Comparison of ENCODE assay signal across 12 cellular contexts in genomic region chr7:151592868-151593486, GRCh38.
DNase-seq lines count a peak whose midpoint lies in the region; TF ChIP-seq lines count a peak whose summit lies in the region.
"Had no signal": no experiment of that assay in that cellular context is flagged by ENCODE, and none has a peak within 500 bp of the region (broad histone marks: within the 10 kb centered on the region; RNA-seq: fewer than 3 reads in every experiment).

No MANE protein-coding gene starts in this region.

- no peak overlapping the region for H3K18ac ChIP-seq in mesenchymal stem cell (ENCODE audit: low read depth in 1 of 2, low read length in 2 of 2)

- 44% methylated on average over 12 of the region's 12 CpGs for WGBS in mesenchymal stem cell
- 90% methylated on average over 12 of the region's 12 CpGs for WGBS in prostate gland

- H3K36me3 ChIP-seq in mesenchymal stem cell (ENCODE audit: control insufficient read depth in 1 of 2, insufficient read depth in 2 of 2, low read depth in 1 of 2, low read length in 2 of 2) (peaks cover 6 to 29% of the 10 kb centered on the region in 2 experiments), colonic mucosa (no peaks in the 10 kb centered on the region), prostate gland (no peaks in the 10 kb centered on the region)

- H3K27me3 ChIP-seq in mesenchymal stem cell (ENCODE audit: control insufficient read depth in 1 of 2, insufficient read depth in 1 of 2, low read length in 2 of 2) (no peaks in the 10 kb centered on the region), colonic mucosa (no peaks in the 10 kb centered on the region), prostate gland (replicated peaks; ENCODE audit: insufficient read depth) (no peaks in the 10 kb centered on the region)

- H3K4me3 ChIP-seq in mesenchymal stem cell (ENCODE audit: insufficient read depth in 1 of 2, low read depth in 1 of 2, low read length in 2 of 2) (peak overlapping the region in 1 of 2 experiments; percentile 2), colonic mucosa (no peak overlapping the region), prostate gland (no peak overlapping the region)

- no peak overlapping the region for H2BK12ac ChIP-seq in mesenchymal stem cell (ENCODE audit: low read length in 2 of 2)

- no peak for TF ChIP-seq CTCF in AG09319 (IDR thresholded peaks at IDR 0.05; ENCODE audit: low read depth, low read length)
- TF ChIP-seq CTCF in colonic mucosa (IDR thresholded peaks at IDR 0.05): no peak
- TF ChIP-seq CTCF in prostate gland (IDR thresholded peaks at IDR 0.05): no peak

- intact Hi-C loops in colonic mucosa (cut with DNase I): no loop called here
- intact Hi-C loops in prostate gland (cut with DNase I): no loop called here

- DNase-seq in AG09319 (ENCODE audit: extremely low read depth, low read depth) (peak; percentile 60), M059J (ENCODE audit: low read depth) (peak; percentile 97), dermis blood vessel endothelial cell (peak; percentile 93), mesenchymal stem cell (peak; percentile 92), colonic mucosa (no peak), prostate gland (ENCODE audit: low spot score) (no peak), NCI-H2081 (lab: John Stamatoyannopoulos, UW) (no peak), DMS79 treated with DMSO at 0.1 percent for 48 hours (lab: John Stamatoyannopoulos, UW) (no peak)
- DNase-seq: activated T-cell treated with anti-CD3 and anti-CD28 coated beads for 4 hours; hippocampal formation; NCI-H2029; stimulated activated naive B cell treated with anti-CD40 and anti-IgM and Interleukin-4, amounts not matched to agents 10 μg/mL and 1 μg/mL and 100 μg/mL, for 72 hours had no signal

- H2BK5ac ChIP-seq in mesenchymal stem cell (ENCODE audit: low read depth, low read length, poor library complexity, severe bottlenecking): no peak overlapping the region

- H3K27ac ChIP-seq in mesenchymal stem cell (ENCODE audit: low read length, poor library complexity, severe bottlenecking) (peak overlapping the region; percentile 68), colonic mucosa (no peak overlapping the region), prostate gland (no peak overlapping the region)

- H2AFZ ChIP-seq in mesenchymal stem cell (ENCODE audit: low read depth, low read length): no peak overlapping the region

- H3K9ac ChIP-seq in mesenchymal stem cell (ENCODE audit: low read length) (peak overlapping the region; percentile 62), colonic mucosa (ENCODE audit: low read depth in 2 of 2, low read length in 2 of 2) (no peak overlapping the region)

- H3K4me1 ChIP-seq in mesenchymal stem cell (ENCODE audit: control insufficient read depth, insufficient read depth, low read depth, low read length): peaks cover 23% of the 10 kb centered on the region
- H3K4me1 ChIP-seq in colonic mucosa: no peaks in the 10 kb centered on the region
- H3K4me1 ChIP-seq in prostate gland (replicated peaks): no peaks in the 10 kb centered on the region

- no peak overlapping the region for H3K14ac ChIP-seq in mesenchymal stem cell (ENCODE audit: low read length in 2 of 2)

- H2BK15ac ChIP-seq in mesenchymal stem cell (ENCODE audit: low read depth, poor library complexity, severe bottlenecking): no peak overlapping the region

- H3K9me3 ChIP-seq in mesenchymal stem cell (ENCODE audit: control insufficient read depth, low read length) (no peaks in the 10 kb centered on the region), colonic mucosa (no peaks in the 10 kb centered on the region), prostate gland (no peaks in the 10 kb centered on the region)

- no peak overlapping the region for H3K23ac ChIP-seq in mesenchymal stem cell (ENCODE audit: low read length in 2 of 2)

- H3K79me1 ChIP-seq in mesenchymal stem cell (replicated peaks; ENCODE audit: low read length, poor library complexity, severe bottlenecking): peaks cover 26% of the 10 kb centered on the region

- H2BK120ac ChIP-seq in mesenchymal stem cell (ENCODE audit: low read depth, low read length): no peak overlapping the region

- H2AK5ac ChIP-seq in mesenchymal stem cell (ENCODE audit: low read length, severe bottlenecking): no peak overlapping the region

- no peak overlapping the region for H4K91ac ChIP-seq in mesenchymal stem cell (ENCODE audit: low read length)

- TF ChIP-seq POLR2A in prostate gland (IDR thresholded peaks at IDR 0.05): no peak

- H3K4me2 ChIP-seq in mesenchymal stem cell (ENCODE audit: low read length, poor library complexity, severe bottlenecking): no peak overlapping the region

- H4K8ac ChIP-seq in mesenchymal stem cell (ENCODE audit: low read length): no peak overlapping the region

- no peak overlapping the region for H3K4ac ChIP-seq in mesenchymal stem cell (ENCODE audit: low read depth in 1 of 2, low read length in 2 of 2)

Comparison
In these comparisons a context has a peak if more than half of its experiments do, and no peak if none do; other contexts are left out.
1. DNase-seq: peak in AG09319 (single experiment), M059J (single experiment), dermis blood vessel endothelial cell (single experiment) and mesenchymal stem cell (single experiment); none in colonic mucosa (single experiment), prostate gland (single experiment), NCI-H2081 (0 of 2) and DMS79 treated with DMSO at 0.1 percent for 48 hours (single experiment).